In the genomic region with DNA sequence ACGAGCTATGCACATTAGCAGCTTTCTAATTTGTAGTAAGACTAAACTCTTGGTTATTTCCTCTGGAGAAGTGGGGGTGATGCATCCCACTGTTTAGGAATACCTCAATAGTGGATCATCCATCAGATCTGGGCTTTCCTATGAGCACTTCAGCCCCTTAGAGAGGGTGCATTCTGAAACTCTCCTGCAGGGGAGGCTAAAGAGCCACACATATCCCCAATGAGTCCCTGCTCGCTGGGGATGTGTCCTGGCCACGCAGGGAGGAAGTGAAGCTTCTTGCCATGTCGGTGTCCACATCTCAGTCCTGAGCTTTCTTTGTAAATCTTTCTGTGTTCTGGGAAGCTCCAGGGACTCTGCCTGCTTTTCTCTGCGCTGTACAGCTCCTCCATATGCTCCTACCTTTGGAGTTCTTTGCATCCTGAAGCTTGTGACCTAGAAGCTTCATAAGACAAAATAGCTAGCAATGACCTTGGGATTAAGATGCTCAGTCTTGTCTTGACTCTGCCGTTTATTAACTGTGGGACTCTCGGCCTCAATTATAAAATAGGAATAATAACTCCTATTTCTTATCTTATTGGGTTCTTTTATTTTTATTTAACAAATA, we compare ENCODE assay signal across 8 cellular contexts. TPM values are rescaled to one million over a fixed set of nuclear protein-coding genes. Genes with fewer than 3 reads are reported as not detected.
A peak's percentile ranks its signal among the peaks of the same experiment; 100 is the strongest.
DNase-seq lines count a peak whose midpoint lies in the region; ATAC-seq and TF ChIP-seq lines count a peak whose summit lies in the region.

No MANE protein-coding gene starts in this region.

- no peaks in the 10 kb centered on the region for H3K36me3 Mint-ChIP-seq in activated naive CD4-positive, alpha-beta T cell treated with anti-CD3 and anti-CD28 coated beads, Interleukin-2, amount 50 U/mL, for 72 hours

- H3K4me1 ChIP-seq in RWPE2 (ENCODE audit: insufficient read depth, poor library complexity, severe bottlenecking) (no peaks in the 10 kb centered on the region), cardiac muscle cell (ENCODE audit: low read depth) (no peaks in the 10 kb centered on the region), psoas muscle (peaks cover 9% of the 10 kb centered on the region)

- no peak overlapping the region for H3K27ac Mint-ChIP-seq in activated naive CD4-positive, alpha-beta T cell treated with anti-CD3 and anti-CD28 coated beads, Interleukin-2, amount 50 U/mL, for 72 hours

- no peak overlapping the region for H3K4me3 ChIP-seq in RWPE2 (ENCODE audit: severe bottlenecking)
- H3K4me3 ChIP-seq in cardiac muscle cell, result no peak overlapping the region
- no peak overlapping the region for H3K4me3 ChIP-seq in psoas muscle

- DNase-seq in DMS79 treated with DMSO at 0.1 percent for 48 hours (lab: John Stamatoyannopoulos, UW) (peak; percentile 20), HT1080 (ENCODE audit: low read depth) (peak; percentile 71), RWPE2 (ENCODE audit: low spot score) (no peak), cardiac muscle cell (ENCODE audit: low read depth in 1 of 2, low spot score in 1 of 2) (peak; percentile 78 to 81), psoas muscle (peak; percentile 50 to 71), cortex of kidney (lab: John Stamatoyannopoulos, UW) (no peak)
- DNase-seq in activated naive CD4-positive, alpha-beta T cell treated with anti-CD3 and anti-CD28 coated beads, Interleukin-2, amount 50 U/mL, for 72 hours (ENCODE audit: low spot score in 2 of 2), result peak in 1 of 2 donors; percentile 67

- H3K27me3 ChIP-seq in RWPE2 (ENCODE audit: insufficient read depth, poor library complexity, severe bottlenecking), result peaks cover 9% of the 10 kb centered on the region
- no peaks in the 10 kb centered on the region for H3K27me3 ChIP-seq in cardiac muscle cell
- peaks cover 0 to 9% (median 0%) of the 10 kb centered on the region in 3 donors for H3K27me3 ChIP-seq in psoas muscle (ENCODE audit: insufficient read depth in 3 of 3, low read length in 2 of 3)

- 33 to 35% (median 33%) methylated on average over 7 of the region's 7 CpGs for WGBS in psoas muscle, 3 donors

- ATAC-seq in GM19468 (IDR thresholded peaks at IDR 0.05; ENCODE audit: extremely low read depth, unreplicated experiment), result peak; percentile 44
- 0 out of 3 replicates have a peak, but pooled peaks have one; percentile 25 for ATAC-seq in RWPE2 (ENCODE audit: low read depth)
- ATAC-seq in activated naive CD4-positive, alpha-beta T cell treated with anti-CD3 and anti-CD28 coated beads, Interleukin-2, amount 50 U/mL, for 72 hours, result peak; percentile 80 to 83
- peak; percentile 77 to 90 (median 84) for ATAC-seq in psoas muscle

- no peaks in the 10 kb centered on the region for H3K9me3 Mint-ChIP-seq in activated naive CD4-positive, alpha-beta T cell treated with anti-CD3 and anti-CD28 coated beads, Interleukin-2, amount 50 U/mL, for 72 hours

- H3K27ac ChIP-seq in RWPE2 (ENCODE audit: poor library complexity, severe bottlenecking) (no peak overlapping the region), cardiac muscle cell (no peak overlapping the region), psoas muscle (no peak overlapping the region)

- intact Hi-C loops in psoas muscle (cut with DNase I), result loop anchor here (1.0 to 10.0 kb wide), 7 partner anchors 100 to 395 kb away; no protein-coding TSS in a partner anchor

- H3K9me3 ChIP-seq in RWPE2 (ENCODE audit: severe bottlenecking) (no peaks in the 10 kb centered on the region), cardiac muscle cell (ENCODE audit: low read depth) (no peaks in the 10 kb centered on the region), psoas muscle (no peaks in the 10 kb centered on the region)

- no peak for TF ChIP-seq CTCF in RWPE2 (IDR thresholded peaks at IDR 0.05; ENCODE audit: poor library complexity, severe bottlenecking)
- TF ChIP-seq CTCF in cardiac muscle cell (IDR thresholded peaks at IDR 0.05; ENCODE audit: low read depth, low read length), result peak; percentile 96
- peak; percentile 84 for TF ChIP-seq CTCF in psoas muscle (IDR thresholded peaks at IDR 0.05)

- H3K36me3 ChIP-seq in RWPE2 (ENCODE audit: low read depth) (no peaks in the 10 kb centered on the region), cardiac muscle cell (no peaks in the 10 kb centered on the region), psoas muscle (ENCODE audit: insufficient read depth in 1 of 2, low read depth in 1 of 2) (no peaks in the 10 kb centered on the region)

RNA-seq across cellular contexts. Expression of a gene that starts 28.3 kb away (rescaled TPM):
- 1.3 TPM in 1 of 2 replicates, not detected in the other for total RNA-seq in HT1080 (2014; rRNA removed; shearing (Covaris generic))
- polyA plus RNA-seq in HT1080 (2015; cell fraction: cytosol; rRNA removed), result 0.06 and 0.19 TPM in 2 replicates
- polyA plus RNA-seq in HT1080 (2015; cell fraction: nucleus; rRNA removed), result 0.11 TPM in 1 of 2 replicates, not detected in the other
- total RNA-seq in activated naive CD4-positive, alpha-beta T cell treated with anti-CD3 and anti-CD28 coated beads, Interleukin-2, amount 50 U/mL, for 72 hours, result not detected
- total RNA-seq in cardiac muscle cell (397 and 507 TPM in 2 replicates), psoas muscle (1 to 10 TPM in 3 of 4 donors, under 1 TPM in 1; 0.66 to 8.1 (median 3.1) TPM)
- polyA plus RNA-seq in cardiac muscle cell (428 and 517 TPM in 2 replicates), psoas muscle (1 to 10 TPM; 2.0 to 6.2 (median 4.2) TPM)

RNA-seq across cellular contexts. Expression of a gene that starts 48.4 kb away (rescaled TPM):
- 0.26 and 0.60 TPM in 2 replicates for total RNA-seq in HT1080 (2014; rRNA removed; shearing (Covaris generic))
- 0.81 and 1.0 TPM in 2 replicates for polyA plus RNA-seq in HT1080 (2015; cell fraction: cytosol; rRNA removed)
- polyA plus RNA-seq in HT1080 (2015; cell fraction: nucleus; rRNA removed), result 1.3 and 2.0 TPM in 2 replicates
- 1 to 10 TPM; 1.3 to 3.6 TPM for total RNA-seq in activated naive CD4-positive, alpha-beta T cell treated with anti-CD3 and anti-CD28 coated beads, Interleukin-2, amount 50 U/mL, for 72 hours
- total RNA-seq in cardiac muscle cell, result not detected in 2 replicates
- not detected in 2 replicates for polyA plus RNA-seq in cardiac muscle cell
- under 1 TPM; 0.23 to 0.88 (median 0.44) TPM for total RNA-seq in psoas muscle
- under 1 TPM; 0.35 to 0.82 (median 0.51) TPM for polyA plus RNA-seq in psoas muscle

Comparison
In these comparisons a context has a peak if more than half of its experiments do, and no peak if none do; other contexts are left out.
1. DNase-seq: peak in DMS79 treated with DMSO at 0.1 percent for 48 hours (single experiment), HT1080 (single experiment), cardiac muscle cell (2 of 2) and psoas muscle (2 of 2); none in RWPE2 (single experiment) and cortex of kidney (single experiment).
2. ATAC-seq: peak in every context shown above with its lines; median percentile 84 in psoas muscle; 82 in activated naive CD4-positive, alpha-beta T cell treated with anti-CD3 and anti-CD28 coated beads, Interleukin-2, amount 50 U/mL, for 72 hours; 44 in GM19468; 25 in RWPE2.
3. RNA of a gene that starts 28.3 kb away (total RNA-seq): 397 to 507 TPM in cardiac muscle cell; 0.66 to 8.1 TPM in psoas muscle, 1.3 TPM in HT1080 and not detected in activated naive CD4-positive, alpha-beta T cell treated with anti-CD3 and anti-CD28 coated beads, Interleukin-2, amount 50 U/mL, for 72 hours; every median in the first group is over 10 times any median in the second.